ENCODE assay signal across 8 cellular contexts in the genomic region with DNA sequence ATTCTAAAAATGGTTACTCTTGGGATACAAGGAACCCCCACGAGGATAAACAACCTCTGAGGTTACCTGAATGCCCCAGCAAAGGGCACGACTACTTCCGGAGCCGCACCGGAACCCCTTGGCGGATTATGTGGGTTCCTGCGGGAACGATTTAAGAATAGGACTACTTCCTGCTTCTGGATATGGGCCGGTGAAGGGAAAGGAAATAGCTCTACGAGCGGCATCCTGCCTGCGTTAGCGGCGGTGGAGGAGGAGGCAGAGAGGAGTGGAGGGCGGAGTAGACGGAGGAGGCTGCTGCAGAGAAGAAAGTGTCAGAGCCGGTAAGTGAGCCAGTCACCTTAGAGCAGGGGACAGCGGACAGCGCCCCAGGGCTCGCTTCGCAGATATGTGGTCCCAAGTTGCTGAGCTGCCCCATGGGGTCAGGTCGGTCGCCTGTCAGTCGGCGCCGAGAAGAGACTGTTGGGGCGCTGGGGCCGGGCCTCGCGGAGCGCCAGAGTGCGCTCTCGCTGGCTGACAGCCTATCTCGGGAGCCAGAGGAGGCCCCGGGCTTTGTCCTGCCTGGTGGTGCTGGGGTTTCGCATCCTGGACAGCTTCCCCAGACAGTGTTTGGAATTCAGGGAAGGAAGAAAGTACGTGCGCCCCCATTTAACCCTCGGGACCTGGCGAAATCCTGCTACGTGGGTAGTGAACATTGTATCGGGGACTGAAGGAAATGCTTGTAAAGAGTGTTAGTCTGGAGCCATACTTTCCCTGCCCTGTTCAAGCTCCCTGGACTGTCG. TPM values are rescaled to one million over a fixed set of nuclear protein-coding genes. Genes with fewer than 3 reads are reported as not detected.
DNase-seq lines count a peak whose midpoint lies in the region; ATAC-seq and TF ChIP-seq lines count a peak whose summit lies in the region.

A gene with protein sequence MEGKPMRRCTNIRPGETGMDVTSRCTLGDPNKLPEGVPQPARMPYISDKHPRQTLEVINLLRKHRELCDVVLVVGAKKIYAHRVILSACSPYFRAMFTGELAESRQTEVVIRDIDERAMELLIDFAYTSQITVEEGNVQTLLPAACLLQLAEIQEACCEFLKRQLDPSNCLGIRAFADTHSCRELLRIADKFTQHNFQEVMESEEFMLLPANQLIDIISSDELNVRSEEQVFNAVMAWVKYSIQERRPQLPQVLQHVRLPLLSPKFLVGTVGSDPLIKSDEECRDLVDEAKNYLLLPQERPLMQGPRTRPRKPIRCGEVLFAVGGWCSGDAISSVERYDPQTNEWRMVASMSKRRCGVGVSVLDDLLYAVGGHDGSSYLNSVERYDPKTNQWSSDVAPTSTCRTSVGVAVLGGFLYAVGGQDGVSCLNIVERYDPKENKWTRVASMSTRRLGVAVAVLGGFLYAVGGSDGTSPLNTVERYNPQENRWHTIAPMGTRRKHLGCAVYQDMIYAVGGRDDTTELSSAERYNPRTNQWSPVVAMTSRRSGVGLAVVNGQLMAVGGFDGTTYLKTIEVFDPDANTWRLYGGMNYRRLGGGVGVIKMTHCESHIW (plus strand): TSS at position 223 of the 779 bp plus-strand sequence. CDS start 1,063 bp downstream, outside the sequence.

- peaks cover 3% of the 10 kb centered on the region for H3K4me1 Mint-ChIP-seq in glutamatergic neuron (ENCODE audit: low read depth, unreplicated experiment)

- H4K20me1 ChIP-seq in osteoblast (ENCODE audit: insufficient read depth, low read length): peaks cover 3% of the 10 kb centered on the region

- H3K36me3 ChIP-seq in osteoblast (ENCODE audit: insufficient read depth, low read length) (peaks cover 4% of the 10 kb centered on the region), thoracic aorta (peaks cover 4% of the 10 kb centered on the region)

- DNase-seq in GM10266 (ENCODE audit: extremely low spot score) (peak; percentile 80), NCI-H1092 treated with DMSO at 0.1 percent for 48 hours (lab: John Stamatoyannopoulos, UW) (peak; percentile 94), SKM-1 (lab: John Stamatoyannopoulos, UW; ENCODE audit: unreplicated experiment) (peak; percentile 96), glutamatergic neuron (peak; percentile 82), osteoblast (ENCODE audit: insufficient read length, low spot score, missing footprints) (peak; percentile 90), thoracic aorta (ENCODE audit: low spot score) (peak; percentile 21)
- DNase-seq in activated naive CD4-positive, alpha-beta T cell treated with anti-CD3 and anti-CD28 coated beads, Interleukin-2, amount 50 U/mL, for 72 hours (ENCODE audit: low spot score in 2 of 2): peak; percentile 87 to 90

- peak within 1 kb of the TSS; percentile 99 for H3K4me3 Mint-ChIP-seq in glutamatergic neuron (ENCODE audit: unreplicated experiment)

- H3K27ac Mint-ChIP-seq in activated naive CD4-positive, alpha-beta T cell treated with anti-CD3 and anti-CD28 coated beads, Interleukin-2, amount 50 U/mL, for 72 hours: peak within 1 kb of the TSS; percentile 93 to 96
- peak within 1 kb of the TSS; percentile 96 for H3K27ac Mint-ChIP-seq in glutamatergic neuron (ENCODE audit: unreplicated experiment)

- peaks cover 32% of the 10 kb centered on the region for H3K79me2 ChIP-seq in osteoblast (ENCODE audit: insufficient read depth, low read length)

- peak within 1 kb of the TSS; percentile 80 for H3K4me3 ChIP-seq in osteoblast (ENCODE audit: insufficient read depth, low read length)
- peak within 1 kb of the TSS; percentile 95 for H3K4me3 ChIP-seq in thoracic aorta

- H3K27me3 ChIP-seq in osteoblast (ENCODE audit: insufficient read depth, low read length) (peaks cover 11% of the 10 kb centered on the region), thoracic aorta (replicated peaks; ENCODE audit: insufficient read depth) (no peaks in the 10 kb centered on the region)

- peak within 1 kb of the TSS; percentile 87 for H3K4me2 ChIP-seq in osteoblast (ENCODE audit: insufficient read depth, low read length)

- peaks cover 4% of the 10 kb centered on the region for H3K27me3 Mint-ChIP-seq in glutamatergic neuron (ENCODE audit: unreplicated experiment)

- peaks cover 14 to 15% of the 10 kb centered on the region in 2 donors for H3K36me3 Mint-ChIP-seq in activated naive CD4-positive, alpha-beta T cell treated with anti-CD3 and anti-CD28 coated beads, Interleukin-2, amount 50 U/mL, for 72 hours
- no peaks in the 10 kb centered on the region for H3K36me3 Mint-ChIP-seq in glutamatergic neuron (ENCODE audit: unreplicated experiment)

- ATAC-seq in HG02610 (IDR thresholded peaks at IDR 0.05; ENCODE audit: unreplicated experiment) (peak; percentile 95), thoracic aorta (ENCODE audit: insufficient number of reproducible peaks, low FRiP score, low read depth) (peak; percentile 95)
- ATAC-seq in activated naive CD4-positive, alpha-beta T cell treated with anti-CD3 and anti-CD28 coated beads, Interleukin-2, amount 50 U/mL, for 72 hours: peak; percentile 98 to 99

- TF ChIP-seq CTCF in GM10266 (IDR thresholded peaks at IDR 0.05; ENCODE audit: control insufficient read depth, insufficient read depth, low read depth, missing control alignments) (peak; percentile 5), glutamatergic neuron (IDR thresholded peaks at IDR 0.05; ENCODE audit: partially characterized antibody, unreplicated experiment) (no peak), osteoblast (IDR thresholded peaks at IDR 0.05; ENCODE audit: extremely low read depth, low read depth, low read length) (no peak), thoracic aorta (IDR thresholded peaks at IDR 0.05) (no peak)

- H2AFZ ChIP-seq in osteoblast (ENCODE audit: low read length): peak within 1 kb of the TSS; percentile 100

- H3K4me1 ChIP-seq in osteoblast (ENCODE audit: insufficient read depth, low read length): peaks cover 14% of the 10 kb centered on the region
- H3K4me1 ChIP-seq in thoracic aorta (ENCODE audit: control insufficient read depth in 1 of 2, low read depth in 2 of 2): peaks cover 17 to 21% of the 10 kb centered on the region in 2 donors

- H3K9me3 Mint-ChIP-seq in activated naive CD4-positive, alpha-beta T cell treated with anti-CD3 and anti-CD28 coated beads, Interleukin-2, amount 50 U/mL, for 72 hours: peaks cover 0 to 5% of the 10 kb centered on the region in 2 donors
- peaks cover 2% of the 10 kb centered on the region for H3K9me3 Mint-ChIP-seq in glutamatergic neuron (ENCODE audit: unreplicated experiment)

- H3K27ac ChIP-seq in osteoblast (ENCODE audit: low read depth, low read length) (peak within 1 kb of the TSS; percentile 66), thoracic aorta (peak within 1 kb of the TSS; percentile 86 to 93)

- no peaks in the 10 kb centered on the region for H3K9me3 ChIP-seq in osteoblast (ENCODE audit: low read depth, low read length)
- no peaks in the 10 kb centered on the region for H3K9me3 ChIP-seq in thoracic aorta

RNA-seq across cellular contexts. Expression of the gene that starts here (rescaled TPM):
- total RNA-seq in activated naive CD4-positive, alpha-beta T cell treated with anti-CD3 and anti-CD28 coated beads, Interleukin-2, amount 50 U/mL, for 72 hours: 10 to 100 TPM; 15.5 to 21.4 TPM
- total RNA-seq in glutamatergic neuron (ENCODE audit: unreplicated experiment): 30.5 TPM
- 26.4 and 29.8 TPM in 2 replicates for total RNA-seq in osteoblast
- 10 to 100 TPM; 21.1 to 75.8 TPM for total RNA-seq in thoracic aorta

Comparison
In these comparisons a context has a peak if more than half of its experiments do, and no peak if none do; other contexts are left out.
1. Peak in every context shown above with its lines: DNase-seq, ATAC-seq, H3K4me3 ChIP-seq and H3K27ac ChIP-seq.
2. DNase-seq: peak in every context shown above with its lines; median percentile 96 in SKM-1; 94 in NCI-H1092 treated with DMSO at 0.1 percent for 48 hours; 90 in osteoblast; 88 in activated naive CD4-positive, alpha-beta T cell treated with anti-CD3 and anti-CD28 coated beads, Interleukin-2, amount 50 U/mL, for 72 hours; 82 in glutamatergic neuron; 80 in GM10266; 21 in thoracic aorta.